ENCODE assay signal across 24 cellular contexts in genomic region chr4:6799091-6799490, GRCh38.
"Had no signal": no experiment of that assay in that cellular context is flagged by ENCODE, and none has a peak within 500 bp of the region (broad histone marks: within the 10 kb centered on the region; RNA-seq: fewer than 3 reads in every experiment).

No MANE protein-coding gene starts in this region.

- H3K4me1 Mint-ChIP-seq: nephron progenitor cell had no signal

- H3K4me1 ChIP-seq: breast epithelium had no signal

- H3K36me3 ChIP-seq: adrenal gland, breast epithelium, colonic mucosa, sigmoid colon, transverse colon had no signal

- ATAC-seq: heart left ventricle; left cardiac atrium; stimulated activated naive B cell treated with anti-CD40 and anti-IgM and Interleukin-4, amounts not matched to agents 10 μg/mL and 1 μg/mL and 100 μg/mL, for 72 hours had no signal

- H3K4me3 Mint-ChIP-seq: activated B cell treated with CpG ODN at 0.5 μM for 24 hours; activated naive CD4-positive, alpha-beta T cell treated with anti-CD3 and anti-CD28 coated beads, Interleukin-2, amount 50 U/mL, for 24 hours; activated T-helper 1 cell treated with anti-CD3 and anti-CD28 coated beads, Interleukin-12 subunit alpha, Interleukin-12 subunit beta, Interleukin-2, Interleukin-4 antibody, amounts not matched to agents 30 ng/mL and 10 ng/mL and 1 ng/mL, durations not matched to agents 14 hours and 24 hours and 36 hours; central memory CD8-positive, alpha-beta T cell; nephron progenitor cell; stimulated activated naive B cell treated with anti-CD40 and anti-IgM and Interleukin-4, amounts not matched to agents 10 μg/mL and 1 μg/mL and 100 μg/mL, for 72 hours; T-helper 1 cell treated with Interleukin-12 subunit alpha and Interleukin-12 subunit beta and Interleukin-4 antibody, amounts not matched to agents 30 μg/mL and 1 μg/mL, for 36 hours had no signal

- H3K27ac ChIP-seq: adrenal gland, breast epithelium, colonic mucosa, sigmoid colon, transverse colon had no signal

- H3K27ac Mint-ChIP-seq: activated B cell treated with CpG ODN at 0.5 μM for 24 hours; activated naive CD4-positive, alpha-beta T cell treated with anti-CD3 and anti-CD28 coated beads, Interleukin-2, amount 50 U/mL, for 24 hours; activated T-helper 1 cell treated with anti-CD3 and anti-CD28 coated beads, Interleukin-12 subunit alpha, Interleukin-12 subunit beta, Interleukin-2, Interleukin-4 antibody, amounts not matched to agents 30 ng/mL and 10 ng/mL and 1 ng/mL, durations not matched to agents 14 hours and 24 hours and 36 hours; stimulated activated naive B cell treated with anti-CD40 and anti-IgM and Interleukin-4, amounts not matched to agents 10 μg/mL and 1 μg/mL and 100 μg/mL, for 72 hours; T-helper 1 cell treated with Interleukin-12 subunit alpha and Interleukin-12 subunit beta and Interleukin-4 antibody, amounts not matched to agents 30 μg/mL and 1 μg/mL, for 36 hours had no signal

- FAIRE-seq: urothelium cell line had no signal

- H3K27me3 Mint-ChIP-seq: activated B cell treated with CpG ODN at 0.5 μM for 24 hours; activated naive CD4-positive, alpha-beta T cell treated with anti-CD3 and anti-CD28 coated beads, Interleukin-2, amount 50 U/mL, for 24 hours; central memory CD8-positive, alpha-beta T cell; stimulated activated naive B cell treated with anti-CD40 and anti-IgM and Interleukin-4, amounts not matched to agents 10 μg/mL and 1 μg/mL and 100 μg/mL, for 72 hours had no signal

- H3K4me3 ChIP-seq: adrenal gland, breast epithelium, colonic mucosa, heart left ventricle, sigmoid colon, smooth muscle cell, transverse colon had no signal

- DNase-seq: activated B cell treated with CpG ODN at 0.5 μM for 24 hours; activated CD4-positive, alpha-beta T cell treated with anti-CD3 and anti-CD28 coated beads for 4 hours; activated CD8-positive, alpha-beta memory T cell treated with anti-CD3 and anti-CD28 coated beads, Interleukin-2, amount 50 U/mL, for 4 hours; activated gamma-delta T cell; adrenal gland; colonic mucosa; heart left ventricle; islet precursor cell; left cardiac atrium; nephron progenitor cell; nucleus accumbens; sigmoid colon; stimulated activated CD4-positive, alpha-beta T cell treated with anti-CD3 and anti-CD28 coated beads, Interleukin-15, amount 100 ng/mL, for 24 hours; stimulated activated CD8-positive, alpha-beta memory T cell treated with anti-CD3 and anti-CD28 coated beads, Interleukin-4, amount 100 ng/mL, for 48 hours; stimulated activated naive B cell treated with anti-CD40 and anti-IgM and Interleukin-4, amounts not matched to agents 10 μg/mL and 1 μg/mL and 100 μg/mL, for 72 hours; T1000; transverse colon had no signal

- H3K9me3 Mint-ChIP-seq: activated B cell treated with CpG ODN at 0.5 μM for 24 hours; activated naive CD4-positive, alpha-beta T cell treated with anti-CD3 and anti-CD28 coated beads, Interleukin-2, amount 50 U/mL, for 24 hours; activated T-helper 1 cell treated with anti-CD3 and anti-CD28 coated beads, Interleukin-12 subunit alpha, Interleukin-12 subunit beta, Interleukin-2, Interleukin-4 antibody, amounts not matched to agents 30 ng/mL and 10 ng/mL and 1 ng/mL, durations not matched to agents 14 hours and 24 hours and 36 hours; central memory CD8-positive, alpha-beta T cell; stimulated activated naive B cell treated with anti-CD40 and anti-IgM and Interleukin-4, amounts not matched to agents 10 μg/mL and 1 μg/mL and 100 μg/mL, for 72 hours; T-helper 1 cell treated with Interleukin-12 subunit alpha and Interleukin-12 subunit beta and Interleukin-4 antibody, amounts not matched to agents 30 μg/mL and 1 μg/mL, for 36 hours had no signal

- H3K9me3 ChIP-seq: adrenal gland, breast epithelium, colonic mucosa, heart left ventricle, sigmoid colon, transverse colon had no signal

- H3K27me3 ChIP-seq: adrenal gland, breast epithelium, colonic mucosa, heart left ventricle, sigmoid colon, transverse colon had no signal
